Comparison of ENCODE assay signal across 17 cellular contexts in the genomic region with DNA sequence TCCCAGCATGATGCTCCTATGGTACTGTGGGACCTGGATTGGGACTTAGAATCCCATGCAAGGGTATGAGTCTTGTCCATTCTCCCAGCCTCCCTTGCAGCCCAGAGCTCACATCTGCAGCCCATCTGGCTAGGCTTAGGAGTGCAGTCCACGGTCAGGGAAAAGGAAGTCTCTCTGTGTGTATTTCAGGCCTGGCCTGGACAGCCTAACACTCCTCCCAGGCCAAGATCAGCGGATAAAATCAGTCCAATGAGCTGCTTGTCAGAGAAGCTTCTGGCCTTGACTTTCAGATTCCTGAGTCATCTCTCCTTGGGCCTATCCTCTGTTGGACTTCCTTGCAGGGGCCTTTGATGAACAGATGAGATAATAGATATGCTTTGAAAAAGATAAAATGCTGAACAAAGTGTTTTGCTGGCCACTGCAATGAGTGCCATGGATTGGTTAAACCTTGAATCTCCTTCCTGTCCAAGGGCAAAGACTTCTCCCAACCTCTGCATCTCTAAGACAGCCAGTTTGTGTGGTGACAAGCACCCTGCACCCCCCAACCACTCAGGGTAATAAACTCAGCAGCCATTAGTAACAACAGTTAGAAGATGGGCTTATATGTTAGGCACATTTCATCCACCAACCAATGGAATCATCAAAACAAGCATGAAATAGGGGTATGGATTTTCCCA.
DNase-seq lines count a peak whose midpoint lies in the region; ATAC-seq and TF ChIP-seq lines count a peak whose summit lies in the region.
"Had no signal": no experiment of that assay in that cellular context is flagged by ENCODE, and none has a peak within 500 bp of the region (broad histone marks: within the 10 kb centered on the region; RNA-seq: fewer than 3 reads in every experiment).

No MANE protein-coding gene starts in this region.

- no peak overlapping the region for H3K23ac ChIP-seq in mesenchymal stem cell (ENCODE audit: low read length in 2 of 2)

- peak overlapping the region; percentile 15 for H3K9ac ChIP-seq in mesenchymal stem cell (ENCODE audit: low read length)

- no peak overlapping the region for H3K4ac ChIP-seq in mesenchymal stem cell (ENCODE audit: low read depth in 1 of 2, low read length in 2 of 2)

- no peak for TF ChIP-seq EP300 in suprapubic skin (IDR thresholded peaks at IDR 0.05)

- no peak overlapping the region for H3K4me2 ChIP-seq in mesenchymal stem cell (ENCODE audit: low read length, poor library complexity, severe bottlenecking)

- ATAC-seq in stimulated activated naive CD8-positive, alpha-beta T cell treated with anti-CD3 and anti-CD28 coated beads, Interleukin-15, amount 100 ng/mL, for 72 hours: no peak
- ATAC-seq: activated CD4-positive, CD25-positive, alpha-beta regulatory T cell treated with anti-CD3 and anti-CD28 coated beads, Interleukin-2, amount 50 U/mL, for 24 hours had no signal

- no peaks in the 10 kb centered on the region for H3K9me3 ChIP-seq in mesenchymal stem cell (ENCODE audit: control insufficient read depth, low read length)
- H3K9me3 ChIP-seq in suprapubic skin: no peaks in the 10 kb centered on the region

- no peak overlapping the region for H2BK120ac ChIP-seq in mesenchymal stem cell (ENCODE audit: low read depth, low read length)

- peaks cover 15 to 45% of the 10 kb centered on the region in 2 donors for H3K9me3 Mint-ChIP-seq in stimulated activated naive CD8-positive, alpha-beta T cell treated with anti-CD3 and anti-CD28 coated beads, Interleukin-15, amount 100 ng/mL, for 72 hours

- H3K36me3 ChIP-seq in mesenchymal stem cell (ENCODE audit: control insufficient read depth in 1 of 2, insufficient read depth in 2 of 2, low read depth in 1 of 2, low read length in 2 of 2) (no peaks in the 10 kb centered on the region), suprapubic skin (no peaks in the 10 kb centered on the region)

- no peak overlapping the region for H3K14ac ChIP-seq in mesenchymal stem cell (ENCODE audit: low read length in 2 of 2)

- H3K18ac ChIP-seq in mesenchymal stem cell (ENCODE audit: low read depth in 1 of 2, low read length in 2 of 2): no peak overlapping the region

- TF ChIP-seq POLR2A in suprapubic skin (IDR thresholded peaks at IDR 0.05): no peak

- no peak overlapping the region for H2AK5ac ChIP-seq in mesenchymal stem cell (ENCODE audit: low read length, severe bottlenecking)

- H3K4me3 Mint-ChIP-seq in stimulated activated naive CD8-positive, alpha-beta T cell treated with anti-CD3 and anti-CD28 coated beads, Interleukin-15, amount 100 ng/mL, for 72 hours: no peak overlapping the region
- H3K4me3 Mint-ChIP-seq: dendritic cell treated with granulocyte-macrophage colony-stimulating factor and Interleukin-4, amounts not matched to agents 40 ng/mL and 50 ng/mL, for 4 days; H9 had no signal

- H3K27me3 Mint-ChIP-seq in stimulated activated naive CD8-positive, alpha-beta T cell treated with anti-CD3 and anti-CD28 coated beads, Interleukin-15, amount 100 ng/mL, for 72 hours: no peaks in the 10 kb centered on the region
- H3K27me3 Mint-ChIP-seq: dendritic cell treated with granulocyte-macrophage colony-stimulating factor and Interleukin-4, amounts not matched to agents 40 ng/mL and 50 ng/mL, for 4 days had no signal

- no peak overlapping the region for H4K8ac ChIP-seq in mesenchymal stem cell (ENCODE audit: low read length)

- H2AFZ ChIP-seq in mesenchymal stem cell (ENCODE audit: low read depth, low read length): no peak overlapping the region

- no peak for TF ChIP-seq CTCF in AG09309 (IDR thresholded peaks at IDR 0.05; ENCODE audit: control insufficient read depth, insufficient read depth, low read depth, low read length, missing control alignments)
- TF ChIP-seq CTCF in fibroblast of mammary gland (conservative IDR thresholded peaks at IDR 0.05; ENCODE audit: control insufficient read depth, insufficient read depth, low read depth, low read length): no peak
- TF ChIP-seq CTCF in suprapubic skin (IDR thresholded peaks at IDR 0.05): no peak

- H3K27ac ChIP-seq in mesenchymal stem cell (ENCODE audit: low read length, poor library complexity, severe bottlenecking): no peak overlapping the region
- no peak overlapping the region for H3K27ac ChIP-seq in suprapubic skin
- H3K27ac ChIP-seq: epithelial cell of prostate had no signal

- no peak overlapping the region for H2BK12ac ChIP-seq in mesenchymal stem cell (ENCODE audit: low read length in 2 of 2)

- H3K4me1 ChIP-seq in mesenchymal stem cell (ENCODE audit: control insufficient read depth, insufficient read depth, low read depth, low read length) (no peaks in the 10 kb centered on the region), suprapubic skin (no peaks in the 10 kb centered on the region)

- no peaks in the 10 kb centered on the region for H3K4me1 Mint-ChIP-seq in stimulated activated naive CD8-positive, alpha-beta T cell treated with anti-CD3 and anti-CD28 coated beads, Interleukin-15, amount 100 ng/mL, for 72 hours
- H3K4me1 Mint-ChIP-seq: H9 had no signal

- H3K4me3 ChIP-seq in AG09309 (ENCODE audit: control insufficient read depth, low read depth, low read length) (no peak overlapping the region), fibroblast of mammary gland (ENCODE audit: control insufficient read depth, low read depth, low read length) (no peak overlapping the region), mesenchymal stem cell (ENCODE audit: insufficient read depth in 1 of 2, low read depth in 1 of 2, low read length in 2 of 2) (peak overlapping the region in 1 of 2 experiments; percentile 33), suprapubic skin (no peak overlapping the region)

- no peak overlapping the region for H2BK15ac ChIP-seq in mesenchymal stem cell (ENCODE audit: low read depth, poor library complexity, severe bottlenecking)

- H3K27me3 ChIP-seq in mesenchymal stem cell (ENCODE audit: control insufficient read depth in 1 of 2, insufficient read depth in 1 of 2, low read length in 2 of 2): no peaks in the 10 kb centered on the region
- H3K27me3 ChIP-seq in suprapubic skin: no peaks in the 10 kb centered on the region

- DNase-seq in AG09309 (ENCODE audit: low read depth) (peak; percentile 20), HT1080 (ENCODE audit: low read depth) (peak; percentile 6), fibroblast of mammary gland (ENCODE audit: low read depth) (peak; percentile 84), mesenchymal stem cell (peak; percentile 46), RKO (ENCODE audit: low spot score) (no peak), suprapubic skin (ENCODE audit: low spot score in 2 of 2) (no peak)
- DNase-seq in activated CD4-positive, alpha-beta T cell treated with anti-CD3 and anti-CD28 coated beads for 48 hours: no peak
- no peak for DNase-seq in stimulated activated naive CD8-positive, alpha-beta T cell treated with anti-CD3 and anti-CD28 coated beads, Interleukin-15, amount 100 ng/mL, for 72 hours
- DNase-seq: ACHN; activated effector memory CD4-positive, alpha-beta T cell treated with anti-CD3 and anti-CD28 coated beads, Interleukin-2, amount 50 U/mL, for 16 hours; anterior cingulate cortex; H9; NCI-H1436; SHP77 had no signal

- H3K27ac Mint-ChIP-seq in stimulated activated naive CD8-positive, alpha-beta T cell treated with anti-CD3 and anti-CD28 coated beads, Interleukin-15, amount 100 ng/mL, for 72 hours: peak overlapping the region in 1 of 2 donors; percentile 12
- H3K27ac Mint-ChIP-seq: dendritic cell treated with granulocyte-macrophage colony-stimulating factor and Interleukin-4, amounts not matched to agents 40 ng/mL and 50 ng/mL, for 4 days; H9 had no signal

- no peak overlapping the region for H2BK5ac ChIP-seq in mesenchymal stem cell (ENCODE audit: low read depth, low read length, poor library complexity, severe bottlenecking)

- H4K91ac ChIP-seq in mesenchymal stem cell (ENCODE audit: low read length): no peak overlapping the region

- H3K79me1 ChIP-seq in mesenchymal stem cell (replicated peaks; ENCODE audit: low read length, poor library complexity, severe bottlenecking): no peaks in the 10 kb centered on the region

- 57% methylated on average over 2 of the region's 2 CpGs for WGBS in mesenchymal stem cell
- WGBS in suprapubic skin: 77% methylated on average over 2 of the region's 2 CpGs

Comparison
In these comparisons a context has a peak if more than half of its experiments do, and no peak if none do; other contexts are left out.
1. DNase-seq: peak in AG09309 (single experiment), HT1080 (single experiment), fibroblast of mammary gland (single experiment) and mesenchymal stem cell (single experiment); none in RKO (single experiment), activated CD4-positive, alpha-beta T cell treated with anti-CD3 and anti-CD28 coated beads for 48 hours (single experiment), stimulated activated naive CD8-positive, alpha-beta T cell treated with anti-CD3 and anti-CD28 coated beads, Interleukin-15, amount 100 ng/mL, for 72 hours (0 of 2) and suprapubic skin (0 of 2).